33 cellular contexts compared by ENCODE assay signal in genomic region chr16:22293137-22294106, GRCh38.
"Had no signal": no experiment of that assay in that cellular context is flagged by ENCODE, and none has a peak within 500 bp of the region (broad histone marks: within the 10 kb centered on the region; RNA-seq: fewer than 3 reads in every experiment).

No MANE protein-coding gene starts in this region.

- DNase-seq: activated B cell treated with CpG ODN at 0.5 μM for 24 hours; activated CD4-positive, alpha-beta memory T cell treated with anti-CD3 and anti-CD28 coated beads for 36 hours; activated CD4-positive, alpha-beta T cell treated with anti-CD3 and anti-CD28 coated beads for 4 hours; activated CD4-positive, alpha-beta T cell treated with anti-CD3 and anti-CD28 coated beads, Interleukin-2, amount 50 U/mL, for 1 hour; activated CD4-positive, alpha-beta T cell treated with anti-CD3 and anti-CD28 coated beads, Interleukin-2, amount 50 U/mL, for 4 hours; activated CD4-positive, CD25-positive, alpha-beta regulatory T cell treated with anti-CD3 and anti-CD28 coated beads, Interleukin-2, amount 50 U/mL, for 72 hours; activated CD8-positive, alpha-beta memory T cell treated with anti-CD3 and anti-CD28 coated beads, Interleukin-2, amount 50 U/mL, for 4 hours; activated CD8-positive, alpha-beta T cell treated with anti-CD3 and anti-CD28 coated beads for 36 hours; activated effector memory CD4-positive, alpha-beta T cell treated with anti-CD3 and anti-CD28 coated beads, Interleukin-2, amount 50 U/mL, for 16 hours; activated gamma-delta T cell treated with Interleukin-2 at 50 U/mL for 16 hours; activated naive CD4-positive, alpha-beta T cell; activated naive CD4-positive, alpha-beta T cell treated with anti-CD3 and anti-CD28 coated beads for 36 hours; activated naive CD8-positive, alpha-beta T cell treated with anti-CD3 and anti-CD28 coated beads, Interleukin-2, amount 10 ng/mL, durations not matched to agents 7 days and 5 days; activated naive CD8-positive, alpha-beta T cell treated with anti-CD3 and anti-CD28 coated beads, Interleukin-2, amount 50 U/mL, for 24 hours; activated T-cell treated with anti-CD3 and anti-CD28 coated beads for 4 hours; activated T-cell treated with anti-CD3 and anti-CD28 coated beads, Interleukin-2, amount 50 U/mL, for 1 hour; activated T-cell treated with anti-CD3 and anti-CD28 coated beads, Interleukin-2, amount 50 U/mL, for 72 hours; amniotic stem cell; body of pancreas; brain microvascular endothelial cell; central memory CD4-positive, alpha-beta T cell; T-cell; T-helper 2 cell; T-helper 9 cell had no signal

- H3K9me3 Mint-ChIP-seq: activated B cell treated with CpG ODN at 0.5 μM for 24 hours; activated CD4-positive, alpha-beta memory T cell treated with anti-CD3 and anti-CD28 coated beads for 36 hours; activated CD8-positive, alpha-beta T cell treated with anti-CD3 and anti-CD28 coated beads for 36 hours; activated naive CD4-positive, alpha-beta T cell treated with anti-CD3 and anti-CD28 coated beads for 36 hours; activated naive CD4-positive, alpha-beta T cell treated with anti-CD3 and anti-CD28 coated beads, Interleukin-2, amount 50 U/mL, for 24 hours; activated naive CD8-positive, alpha-beta T cell treated with anti-CD3 and anti-CD28 coated beads, Interleukin-2, amount 10 ng/mL, durations not matched to agents 7 days and 5 days; activated naive CD8-positive, alpha-beta T cell treated with anti-CD3 and anti-CD28 coated beads, Interleukin-2, amount 50 U/mL, for 24 hours; activated T-cell treated with anti-CD3 and anti-CD28 coated beads, Interleukin-2, amount 50 U/mL, for 72 hours; activated T-helper 1 cell treated with anti-CD3 and anti-CD28 coated beads, Interleukin-12 subunit alpha, Interleukin-12 subunit beta, Interleukin-2, Interleukin-4 antibody, amounts not matched to agents 30 ng/mL and 10 ng/mL and 1 ng/mL, durations not matched to agents 14 hours and 24 hours and 36 hours; activated T-helper 17 cell treated with anti-CD3 and anti-CD28 coated beads, Interleukin-2, amount 50 U/mL, for 72 hours; T-cell; T-helper 2 cell treated with Interferon-gamma antibody and Interleukin-4, amounts not matched to agents 5 μg/mL and 100 μg/mL, for 36 hours had no signal

- H3K9me3 ChIP-seq: body of pancreas, breast epithelium had no signal

- H3K36me3 ChIP-seq: brain microvascular endothelial cell, breast epithelium had no signal

- ATAC-seq: activated CD8-positive, alpha-beta T cell treated with anti-CD3 and anti-CD28 coated beads for 36 hours; activated naive CD8-positive, alpha-beta T cell treated with anti-CD3 and anti-CD28 coated beads, Interleukin-2, amount 50 U/mL, for 24 hours; activated T-cell treated with anti-CD3 and anti-CD28 coated beads, Interleukin-2, amount 50 U/mL, for 72 hours; activated T-helper 17 cell treated with anti-CD3 and anti-CD28 coated beads, Interleukin-2, amount 50 U/mL, for 72 hours; body of pancreas; T-cell had no signal

- FAIRE-seq: astrocyte, TTC549 had no signal

- H3K27me3 ChIP-seq: body of pancreas, brain microvascular endothelial cell, breast epithelium had no signal

- H3K4me3 Mint-ChIP-seq: activated B cell treated with CpG ODN at 0.5 μM for 24 hours; activated CD4-positive, alpha-beta memory T cell treated with anti-CD3 and anti-CD28 coated beads for 36 hours; activated CD8-positive, alpha-beta T cell treated with anti-CD3 and anti-CD28 coated beads for 36 hours; activated naive CD4-positive, alpha-beta T cell treated with anti-CD3 and anti-CD28 coated beads for 36 hours; activated naive CD4-positive, alpha-beta T cell treated with anti-CD3 and anti-CD28 coated beads, Interleukin-2, amount 50 U/mL, for 24 hours; activated naive CD8-positive, alpha-beta T cell; activated naive CD8-positive, alpha-beta T cell treated with anti-CD3 and anti-CD28 coated beads, Interleukin-2, amount 10 ng/mL, durations not matched to agents 7 days and 5 days; activated naive CD8-positive, alpha-beta T cell treated with anti-CD3 and anti-CD28 coated beads, Interleukin-2, amount 50 U/mL, for 24 hours; activated T-cell treated with anti-CD3 and anti-CD28 coated beads, Interleukin-2, amount 50 U/mL, for 72 hours; activated T-helper 1 cell treated with anti-CD3 and anti-CD28 coated beads, Interleukin-12 subunit alpha, Interleukin-12 subunit beta, Interleukin-2, Interleukin-4 antibody, amounts not matched to agents 30 ng/mL and 10 ng/mL and 1 ng/mL, durations not matched to agents 14 hours and 24 hours and 36 hours; activated T-helper 17 cell treated with anti-CD3 and anti-CD28 coated beads, Interleukin-2, amount 50 U/mL, for 72 hours; T-cell; T-helper 2 cell treated with Interferon-gamma antibody and Interleukin-4, amounts not matched to agents 5 μg/mL and 100 μg/mL, for 36 hours had no signal

- H3K27ac Mint-ChIP-seq: activated B cell treated with CpG ODN at 0.5 μM for 24 hours; activated CD4-positive, alpha-beta memory T cell treated with anti-CD3 and anti-CD28 coated beads for 36 hours; activated CD8-positive, alpha-beta T cell treated with anti-CD3 and anti-CD28 coated beads for 36 hours; activated naive CD4-positive, alpha-beta T cell treated with anti-CD3 and anti-CD28 coated beads for 36 hours; activated naive CD4-positive, alpha-beta T cell treated with anti-CD3 and anti-CD28 coated beads, Interleukin-2, amount 50 U/mL, for 24 hours; activated naive CD8-positive, alpha-beta T cell; activated naive CD8-positive, alpha-beta T cell treated with anti-CD3 and anti-CD28 coated beads, Interleukin-2, amount 10 ng/mL, durations not matched to agents 7 days and 5 days; activated naive CD8-positive, alpha-beta T cell treated with anti-CD3 and anti-CD28 coated beads, Interleukin-2, amount 50 U/mL, for 24 hours; activated T-cell treated with anti-CD3 and anti-CD28 coated beads, Interleukin-2, amount 50 U/mL, for 72 hours; activated T-helper 1 cell treated with anti-CD3 and anti-CD28 coated beads, Interleukin-12 subunit alpha, Interleukin-12 subunit beta, Interleukin-2, Interleukin-4 antibody, amounts not matched to agents 30 ng/mL and 10 ng/mL and 1 ng/mL, durations not matched to agents 14 hours and 24 hours and 36 hours; activated T-helper 17 cell treated with anti-CD3 and anti-CD28 coated beads, Interleukin-2, amount 50 U/mL, for 72 hours; T-cell; T-helper 2 cell treated with Interferon-gamma antibody and Interleukin-4, amounts not matched to agents 5 μg/mL and 100 μg/mL, for 36 hours had no signal

- H3K4me1 ChIP-seq: breast epithelium had no signal

- H3K27ac ChIP-seq: body of pancreas, brain microvascular endothelial cell, breast epithelium, VCaP had no signal

- H3K36me3 Mint-ChIP-seq: activated naive CD4-positive, alpha-beta T cell treated with anti-CD3 and anti-CD28 coated beads, Interleukin-2, amount 50 U/mL, for 24 hours; activated naive CD8-positive, alpha-beta T cell; T-cell had no signal

- H3K27me3 Mint-ChIP-seq: activated B cell treated with CpG ODN at 0.5 μM for 24 hours; activated CD8-positive, alpha-beta T cell treated with anti-CD3 and anti-CD28 coated beads for 36 hours; activated naive CD4-positive, alpha-beta T cell treated with anti-CD3 and anti-CD28 coated beads, Interleukin-2, amount 50 U/mL, for 24 hours; activated naive CD8-positive, alpha-beta T cell; activated T-helper 17 cell treated with anti-CD3 and anti-CD28 coated beads, Interleukin-2, amount 50 U/mL, for 72 hours had no signal

- H3K4me3 ChIP-seq: body of pancreas, breast epithelium had no signal
